8 cellular contexts compared by ENCODE assay signal in the genomic region with DNA sequence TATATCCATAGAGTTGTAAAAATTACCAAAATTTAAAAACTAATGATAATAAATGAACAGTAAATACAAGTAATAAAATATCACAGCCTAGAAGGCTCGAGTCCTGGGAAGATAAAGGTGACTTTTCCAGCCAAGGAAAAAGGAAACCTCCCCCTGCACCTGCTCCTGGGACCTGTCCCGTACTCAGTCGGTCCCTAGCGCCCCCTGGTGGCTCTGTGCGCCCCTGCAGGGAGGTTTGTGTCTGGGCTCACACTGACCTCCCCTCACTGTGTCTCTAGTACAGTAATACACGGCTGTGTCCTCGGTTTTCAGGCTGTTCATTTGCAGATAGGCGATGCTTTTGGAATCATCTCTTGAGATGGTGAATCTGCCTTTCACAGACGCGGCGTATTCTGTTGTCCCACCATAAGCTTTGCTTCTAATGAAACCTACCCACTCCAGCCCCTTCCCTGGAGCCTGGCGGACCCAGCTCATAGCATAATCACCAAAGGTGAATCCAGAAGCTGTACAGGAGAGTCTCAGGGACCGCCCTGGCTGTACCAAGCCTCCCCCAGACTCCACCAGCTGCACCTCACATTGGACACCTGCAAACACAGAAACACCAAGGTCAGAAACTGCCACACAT.
DNase-seq lines count a peak whose midpoint lies in the region; ATAC-seq, FAIRE-seq and TF ChIP-seq lines count a peak whose summit lies in the region.

No MANE protein-coding gene starts in this region.

- TF ChIP-seq CTCF in heart right ventricle (IDR thresholded peaks at IDR 0.05) (peak; percentile 12 to 64 (median 32)), gastroesophageal sphincter (IDR thresholded peaks at IDR 0.05) (peak in 1 of 4 experiments; percentile 33)

- H3K27me3 ChIP-seq in heart right ventricle (peaks cover 0 to 30% (median 6%) of the 10 kb centered on the region in 7 donors), gastroesophageal sphincter (peaks cover 12% of the 10 kb centered on the region)

- H3K4me3 ChIP-seq in heart right ventricle, result no peak overlapping the region
- H3K4me3 ChIP-seq in gastroesophageal sphincter, result no peak overlapping the region

- H3K27ac ChIP-seq in heart right ventricle (no peak overlapping the region), gastroesophageal sphincter (no peak overlapping the region)

- no peak for TF ChIP-seq POLR2A in GM12891 (IDR thresholded peaks at IDR 0.05; ENCODE audit: low read depth, low read length)
- TF ChIP-seq POLR2A in gastroesophageal sphincter (IDR thresholded peaks at IDR 0.05), result no peak

- DNase-seq in GM12891 (ENCODE audit: insufficient read length, low spot score) (peak; percentile 18), NCI-H2171 (lab: John Stamatoyannopoulos, UW) (peak; percentile 2), heart right ventricle (peak in 1 of 2 donors; percentile 32)
- peak; percentile 33 to 64 for DNase-seq in activated CD8-positive, alpha-beta memory T cell treated with anti-CD3 and anti-CD28 coated beads for 1 hour (ENCODE audit: extremely low read depth in 1 of 2, low read depth in 1 of 2)
- DNase-seq in stimulated activated CD8-positive, alpha-beta memory T cell treated with anti-CD3 and anti-CD28 coated beads, Interleukin-2, amount 100 ng/mL, for 1 hour (ENCODE audit: low read depth in 2 of 2), result peak; percentile 54 to 56

- no peaks in the 10 kb centered on the region for H3K9me3 ChIP-seq in heart right ventricle
- no peaks in the 10 kb centered on the region for H3K9me3 ChIP-seq in gastroesophageal sphincter

- intact Hi-C loops in heart right ventricle (cut with DNase I), result no loop called here

- H3K36me3 ChIP-seq in heart right ventricle, result no peaks in the 10 kb centered on the region
- no peaks in the 10 kb centered on the region for H3K36me3 ChIP-seq in gastroesophageal sphincter

- TF ChIP-seq EP300 in gastroesophageal sphincter (IDR thresholded peaks at IDR 0.05), result no peak

- 40 to 42% methylated on average over 13 of the region's 13 CpGs for WGBS in heart right ventricle, 2 donors
- WGBS in gastroesophageal sphincter (ENCODE audit: low coverage in 1 of 2), 2 donors, result 47 to 50% methylated on average over 2 to 12 of the region's 13 CpGs

- H3K4me1 ChIP-seq in heart right ventricle (no peaks in the 10 kb centered on the region), gastroesophageal sphincter (no peaks in the 10 kb centered on the region)

- no peak for ATAC-seq in heart right ventricle
- no peak for ATAC-seq in HG03039 (IDR thresholded peaks at IDR 0.05; ENCODE audit: unreplicated experiment)
- ATAC-seq in HG02852 (IDR thresholded peaks at IDR 0.05; ENCODE audit: unreplicated experiment), result no peak
- ATAC-seq in gastroesophageal sphincter, result no peak

- peak; percentile 76 for FAIRE-seq in GM12891 (lab: Jason Lieb, UNC)

TF ChIP-seq in GM12891, 5 proteins besides CTCF, POLR2A, EP300 and RAD21:
- TF ChIP-seq POU2F2 (IDR thresholded peaks at IDR 0.05; ENCODE audit: low read depth, low read length) (no peak), TAF1 (IDR thresholded peaks at IDR 0.05; ENCODE audit: low read depth, low read length) (no peak), PAX5 (IDR thresholded peaks at IDR 0.05; ENCODE audit: insufficient read depth, low read length, severe bottlenecking) (no peak), POLR2AphosphoS5 (IDR thresholded peaks at IDR 0.05; ENCODE audit: low read depth, low read length) (no peak), SPI1 (IDR thresholded peaks at IDR 0.05; ENCODE audit: low read depth, low read length) (no peak)
